Comparison of ENCODE assay signal across 17 cellular contexts in the genomic region with DNA sequence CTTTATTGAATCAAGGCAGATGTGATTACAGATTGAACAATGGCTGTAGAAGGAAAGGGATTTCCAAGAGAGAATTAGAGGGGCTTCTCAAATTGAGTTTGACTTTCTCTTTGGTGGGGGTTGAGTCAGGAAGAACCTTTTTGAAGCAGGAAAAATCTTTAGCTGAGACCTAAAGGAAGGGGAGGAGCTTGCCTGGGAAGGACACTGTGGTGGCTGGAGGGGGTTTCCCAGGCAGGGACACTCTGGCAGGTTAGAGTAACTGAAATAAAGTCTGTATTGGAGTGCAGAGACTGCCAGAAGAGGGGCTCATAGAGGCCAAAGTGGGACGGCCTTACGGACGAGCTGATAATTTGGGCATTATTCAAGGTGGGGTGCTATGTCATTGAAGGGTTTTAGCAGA.
DNase-seq lines count a peak whose midpoint lies in the region; ATAC-seq lines count a peak whose summit lies in the region.
"Had no signal": no experiment of that assay in that cellular context is flagged by ENCODE, and none has a peak within 500 bp of the region (broad histone marks: within the 10 kb centered on the region; RNA-seq: fewer than 3 reads in every experiment).

No MANE protein-coding gene starts in this region.

- H3K9me3 Mint-ChIP-seq in activated naive CD8-positive, alpha-beta T cell treated with anti-CD3 and anti-CD28 coated beads for 36 hours: no peaks in the 10 kb centered on the region
- H3K9me3 Mint-ChIP-seq in activated naive CD8-positive, alpha-beta T cell treated with anti-CD3 and anti-CD28 coated beads, Interleukin-2, amount 50 U/mL, for 24 hours: no peaks in the 10 kb centered on the region
- H3K9me3 Mint-ChIP-seq in stimulated activated naive B cell treated with anti-CD40 and anti-IgM and Interleukin-4, amounts not matched to agents 10 μg/mL and 1 μg/mL and 100 μg/mL, for 72 hours: no peaks in the 10 kb centered on the region

- no peak overlapping the region for H3K4me3 Mint-ChIP-seq in activated naive CD8-positive, alpha-beta T cell treated with anti-CD3 and anti-CD28 coated beads for 36 hours
- H3K4me3 Mint-ChIP-seq in activated naive CD8-positive, alpha-beta T cell treated with anti-CD3 and anti-CD28 coated beads, Interleukin-2, amount 50 U/mL, for 24 hours: no peak overlapping the region
- no peak overlapping the region for H3K4me3 Mint-ChIP-seq in stimulated activated naive B cell treated with anti-CD40 and anti-IgM and Interleukin-4, amounts not matched to agents 10 μg/mL and 1 μg/mL and 100 μg/mL, for 72 hours

- no peaks in the 10 kb centered on the region for H3K36me3 Mint-ChIP-seq in activated naive CD8-positive, alpha-beta T cell treated with anti-CD3 and anti-CD28 coated beads for 36 hours
- no peaks in the 10 kb centered on the region for H3K36me3 Mint-ChIP-seq in activated naive CD8-positive, alpha-beta T cell treated with anti-CD3 and anti-CD28 coated beads, Interleukin-2, amount 50 U/mL, for 24 hours (ENCODE audit: low read depth)
- no peaks in the 10 kb centered on the region for H3K36me3 Mint-ChIP-seq in stimulated activated naive B cell treated with anti-CD40 and anti-IgM and Interleukin-4, amounts not matched to agents 10 μg/mL and 1 μg/mL and 100 μg/mL, for 72 hours

- peak overlapping the region; percentile 30 for H3K27ac Mint-ChIP-seq in activated naive CD8-positive, alpha-beta T cell treated with anti-CD3 and anti-CD28 coated beads for 36 hours
- H3K27ac Mint-ChIP-seq in activated naive CD8-positive, alpha-beta T cell treated with anti-CD3 and anti-CD28 coated beads, Interleukin-2, amount 50 U/mL, for 24 hours: no peak overlapping the region
- H3K27ac Mint-ChIP-seq in stimulated activated naive B cell treated with anti-CD40 and anti-IgM and Interleukin-4, amounts not matched to agents 10 μg/mL and 1 μg/mL and 100 μg/mL, for 72 hours: peak overlapping the region; percentile 38

- H3K4me1 Mint-ChIP-seq in activated naive CD8-positive, alpha-beta T cell treated with anti-CD3 and anti-CD28 coated beads for 36 hours: peaks cover 6% of the 10 kb centered on the region
- peaks cover 6% of the 10 kb centered on the region for H3K4me1 Mint-ChIP-seq in activated naive CD8-positive, alpha-beta T cell treated with anti-CD3 and anti-CD28 coated beads, Interleukin-2, amount 50 U/mL, for 24 hours
- peaks cover 9 to 12% of the 10 kb centered on the region in 2 donors for H3K4me1 Mint-ChIP-seq in stimulated activated naive B cell treated with anti-CD40 and anti-IgM and Interleukin-4, amounts not matched to agents 10 μg/mL and 1 μg/mL and 100 μg/mL, for 72 hours

- DNase-seq in activated naive CD8-positive, alpha-beta T cell treated with anti-CD3 and anti-CD28 coated beads for 36 hours: no peak
- DNase-seq in activated naive CD8-positive, alpha-beta T cell treated with anti-CD3 and anti-CD28 coated beads, Interleukin-2, amount 50 U/mL, for 24 hours: no peak
- no peak for DNase-seq in stimulated activated naive B cell treated with anti-CD40 and anti-IgM and Interleukin-4, amounts not matched to agents 10 μg/mL and 1 μg/mL and 100 μg/mL, for 72 hours
- DNase-seq in NCI-H1436 (lab: John Stamatoyannopoulos, UW) (no peak), occipital lobe (lab: John Stamatoyannopoulos, UW) (no peak), hypothalamus (lab: John Stamatoyannopoulos, UW) (no peak)
- DNase-seq: activated CD4-positive, CD25-positive, alpha-beta regulatory T cell; activated naive CD4-positive, alpha-beta T cell treated with anti-CD3 and anti-CD28 coated beads, Interleukin-2, amount 50 U/mL, for 16 hours; COR-L47; gastrocnemius medialis; HCEC 1CT; kidney; NCI-H1694 treated with DMSO at 0.1 percent for 48 hours; NCI-H510A treated with DMSO at 0.1 percent for 48 hours had no signal

- ATAC-seq in activated naive CD8-positive, alpha-beta T cell treated with anti-CD3 and anti-CD28 coated beads, Interleukin-2, amount 50 U/mL, for 24 hours: no peak
- peak; percentile 81 for ATAC-seq in GM21529 (IDR thresholded peaks at IDR 0.05; ENCODE audit: unreplicated experiment)
- ATAC-seq in HG03342 (IDR thresholded peaks at IDR 0.05; ENCODE audit: unreplicated experiment): peak; percentile 67
- ATAC-seq in stimulated activated naive B cell treated with anti-CD40 and anti-IgM and Interleukin-4, amounts not matched to agents 10 μg/mL and 1 μg/mL and 100 μg/mL, for 72 hours (replicated peaks): peak in 1 of 2 donors; percentile 57
- ATAC-seq: A549, gastrocnemius medialis had no signal

- H3K27me3 Mint-ChIP-seq in activated naive CD8-positive, alpha-beta T cell treated with anti-CD3 and anti-CD28 coated beads for 36 hours: no peaks in the 10 kb centered on the region
- H3K27me3 Mint-ChIP-seq in activated naive CD8-positive, alpha-beta T cell treated with anti-CD3 and anti-CD28 coated beads, Interleukin-2, amount 50 U/mL, for 24 hours: peaks cover 2% of the 10 kb centered on the region
- H3K27me3 Mint-ChIP-seq in stimulated activated naive B cell treated with anti-CD40 and anti-IgM and Interleukin-4, amounts not matched to agents 10 μg/mL and 1 μg/mL and 100 μg/mL, for 72 hours: no peaks in the 10 kb centered on the region
